In genomic region chr22:32426881-32427280, GRCh38 we compare ENCODE assay signal across 31 cellular contexts. TPM values are rescaled to one million over a fixed set of nuclear protein-coding genes. Genes with fewer than 3 reads are reported as not detected.
"Had no signal": no experiment of that assay in that cellular context is flagged by ENCODE, and none has a peak within 500 bp of the region (broad histone marks: within the 10 kb centered on the region; RNA-seq: fewer than 3 reads in every experiment).

No MANE protein-coding gene starts in this region.

- H3K27ac ChIP-seq: stomach, suprapubic skin, testis, thoracic aorta, thyroid gland, tibial artery, tibial nerve, transverse colon, upper lobe of left lung, upper lobe of right lung, uterus, vagina had no signal

- FAIRE-seq: urothelium cell line had no signal

- H3K4me3 ChIP-seq: stomach, suprapubic skin, testis, thoracic aorta, thyroid gland, tibial artery, tibial nerve, transverse colon, upper lobe of left lung, upper lobe of right lung, uterus, vagina had no signal

- H3K9me3 ChIP-seq: stomach, suprapubic skin, testis, thoracic aorta, thyroid gland, tibial artery, tibial nerve, transverse colon, upper lobe of left lung, upper lobe of right lung, uterus, vagina had no signal

- DNase-seq: stimulated activated CD4-positive, alpha-beta T cell treated with anti-CD3 and anti-CD28 coated beads, Interleukin-2, amount 100 ng/mL, for 48 hours; stimulated activated CD4-positive, alpha-beta T cell treated with anti-CD3 and anti-CD28 coated beads, Interleukin-4, amount 100 ng/mL, for 1 hour; stimulated activated CD4-positive, alpha-beta T cell treated with anti-CD3 and anti-CD28 coated beads, Interleukin-4, amount 100 ng/mL, for 24 hours; stimulated activated CD4-positive, alpha-beta T cell treated with anti-CD3 and anti-CD28 coated beads, Interleukin-4, amount 100 ng/mL, for 4 hours; stimulated activated CD8-positive, alpha-beta memory T cell treated with anti-CD3 and anti-CD28 coated beads, Interleukin-4, amount 100 ng/mL, for 48 hours; stimulated activated naive B cell treated with anti-CD40 and anti-IgM and Interleukin-4, amounts not matched to agents 10 μg/mL and 1 μg/mL and 100 μg/mL, for 72 hours; stimulated activated naive CD4-positive, alpha-beta T cell; stimulated activated naive CD4-positive, alpha-beta T cell treated with Interleukin-2 at 50 U/mL for 16 hours; stimulated activated naive CD8-positive, alpha-beta T cell treated with anti-CD3 and anti-CD28 coated beads, Interleukin-15, amount 100 ng/mL, for 72 hours; stimulated activated naive CD8-positive, alpha-beta T cell treated with anti-CD3 and anti-CD28 coated beads, Interleukin-15, Interleukin-2, amounts not matched to agents 100 U/mL and 50 U/mL, for 24 hours; stomach; substantia nigra; testis; thyroid gland; tibial artery; transverse colon; trophoblast cell; upper lobe of left lung; upper lobe of right lung; uterus had no signal

- H3K4me1 ChIP-seq: stomach, suprapubic skin, testis, thyroid gland, tibial artery, tibial nerve, transverse colon, upper lobe of left lung, upper lobe of right lung, uterus, vagina had no signal

- H3K27me3 ChIP-seq: testis, thyroid gland, upper lobe of left lung, upper lobe of right lung, uterus, vagina had no signal

- ATAC-seq: stimulated activated effector memory CD8-positive, alpha-beta T cell treated with anti-CD3 and anti-CD28 coated beads, Interleukin-12 subunit alpha, Interleukin-12 subunit beta, amount 100 ng/mL, for 72 hours; stimulated activated memory B cell treated with anti-CD40 and anti-IgM and Interleukin-4, amounts not matched to agents 10 μg/mL and 1 μg/mL and 100 μg/mL, for 72 hours; stimulated activated naive B cell treated with anti-CD40 and anti-IgM and Interleukin-4, amounts not matched to agents 10 μg/mL and 1 μg/mL and 100 μg/mL, for 72 hours; stimulated activated naive CD8-positive, alpha-beta T cell treated with anti-CD3 and anti-CD28 coated beads, Interleukin-15, amount 100 ng/mL, for 72 hours; stimulated activated naive CD8-positive, alpha-beta T cell treated with anti-CD3 and anti-CD28 coated beads, Interleukin-15, Interleukin-2, amounts not matched to agents 100 U/mL and 50 U/mL, for 24 hours; upper lobe of right lung had no signal

- H3K36me3 ChIP-seq: stomach, suprapubic skin, thoracic aorta, thyroid gland, tibial artery, tibial nerve, transverse colon, upper lobe of left lung, upper lobe of right lung, uterus, vagina had no signal

RNA-seq across cellular contexts. Expression of gene BPIFC, which starts 37.4 kb away (rescaled TPM):
- total RNA-seq: stomach, subcutaneous adipose tissue, temporal lobe, thoracic aorta, thyroid gland, tibial nerve, transverse colon, upper lobe of left lung, upper lobe of right lung, ureter, urinary bladder, uterus, vagina had no signal
- polyA plus RNA-seq: stomach, urinary bladder had no signal
